In genomic region chr13:46593403-46593802, GRCh38 we compare ENCODE assay signal across 10 cellular contexts. TPM values are rescaled to one million over a fixed set of nuclear protein-coding genes. Genes with fewer than 3 reads are reported as not detected.
A peak's percentile ranks its signal among the peaks of the same experiment; 100 is the strongest.
DNase-seq lines count a peak whose midpoint lies in the region; ATAC-seq, FAIRE-seq and TF ChIP-seq lines count a peak whose summit lies in the region.
"Had no signal": no experiment of that assay in that cellular context is flagged by ENCODE, and none has a peak within 500 bp of the region (broad histone marks: within the 10 kb centered on the region; RNA-seq: fewer than 3 reads in every experiment).

No MANE protein-coding gene starts in this region.

- H3K9me3 Mint-ChIP-seq in natural killer cell treated with Interleukin-12 subunit alpha and Interleukin-12 subunit beta and Interleukin-15 and Interleukin-18, amount 100 ng/mL, for 72 hours, result no peaks in the 10 kb centered on the region

- ATAC-seq in HG02973 (IDR thresholded peaks at IDR 0.05; ENCODE audit: unreplicated experiment), result peak; percentile 60
- peak; percentile 71 to 90 for ATAC-seq in natural killer cell treated with Interleukin-12 subunit alpha and Interleukin-12 subunit beta and Interleukin-15 and Interleukin-18, amount 100 ng/mL, for 72 hours

- DNase-seq in GM12892 (ENCODE audit: insufficient read length), result no peak
- peak; percentile 46 to 66 for DNase-seq in activated CD4-positive, alpha-beta T cell treated with anti-CD3 and anti-CD28 coated beads, Interleukin-2, amount 50 U/mL, for 48 hours
- DNase-seq in natural killer cell treated with Interleukin-12 subunit alpha and Interleukin-12 subunit beta and Interleukin-15 and Interleukin-18, amount 100 ng/mL, for 72 hours (ENCODE audit: low spot score), result no peak
- DNase-seq in NCI-H226, result no peak
- no peak for DNase-seq in Kasumi-1 (lab: John Stamatoyannopoulos, UW)
- DNase-seq in NCI-H146 (lab: John Stamatoyannopoulos, UW), result no peak
- DNase-seq in dedifferentiated amniotic fluid mesenchymal stem cell (ENCODE audit: extremely low spot score), result no peak
- DNase-seq: colonic mucosa had no signal

- no peak for TF ChIP-seq POLR2A in GM12892 (IDR thresholded peaks at IDR 0.05; ENCODE audit: low read depth, low read length)

- H3K27me3 Mint-ChIP-seq in natural killer cell treated with Interleukin-12 subunit alpha and Interleukin-12 subunit beta and Interleukin-15 and Interleukin-18, amount 100 ng/mL, for 72 hours, result no peaks in the 10 kb centered on the region

- peaks cover 37 to 57% of the 10 kb centered on the region in 2 donors for H3K4me1 Mint-ChIP-seq in natural killer cell treated with Interleukin-12 subunit alpha and Interleukin-12 subunit beta and Interleukin-15 and Interleukin-18, amount 100 ng/mL, for 72 hours (ENCODE audit: low read depth in 2 of 2)

- peak; percentile 89 for FAIRE-seq in GM12892 (lab: Jason Lieb, UNC)
- FAIRE-seq: islet of Langerhans had no signal

- no peaks in the 10 kb centered on the region for H3K36me3 Mint-ChIP-seq in natural killer cell treated with Interleukin-12 subunit alpha and Interleukin-12 subunit beta and Interleukin-15 and Interleukin-18, amount 100 ng/mL, for 72 hours

- peak overlapping the region in 1 of 2 donors; percentile 60 for H3K27ac Mint-ChIP-seq in natural killer cell treated with Interleukin-12 subunit alpha and Interleukin-12 subunit beta and Interleukin-15 and Interleukin-18, amount 100 ng/mL, for 72 hours

- peak overlapping the region; percentile 40 for H3K4me3 Mint-ChIP-seq in natural killer cell treated with Interleukin-12 subunit alpha and Interleukin-12 subunit beta and Interleukin-15 and Interleukin-18, amount 100 ng/mL, for 72 hours

RNA-seq across cellular contexts. Expression of gene LRCH1, which starts 40.4 kb away (rescaled TPM):
- 27.9 TPM for polyA plus RNA-seq in GM12892 (2012; ENCODE audit: missing spikeins)
- 10 to 100 TPM; 24.9 to 26.0 TPM for total RNA-seq in natural killer cell treated with Interleukin-12 subunit alpha and Interleukin-12 subunit beta and Interleukin-15 and Interleukin-18, amount 100 ng/mL, for 72 hours

Comparison
In these comparisons a context has a peak if more than half of its experiments do, and no peak if none do; other contexts are left out.
1. DNase-seq: peak in activated CD4-positive, alpha-beta T cell treated with anti-CD3 and anti-CD28 coated beads, Interleukin-2, amount 50 U/mL, for 48 hours (2 of 2); none in GM12892 (single experiment), natural killer cell treated with Interleukin-12 subunit alpha and Interleukin-12 subunit beta and Interleukin-15 and Interleukin-18, amount 100 ng/mL, for 72 hours (single experiment), NCI-H226 (single experiment), Kasumi-1 (0 of 2), NCI-H146 (single experiment) and dedifferentiated amniotic fluid mesenchymal stem cell (single experiment).